Comparison of ENCODE assay signal across 17 cellular contexts in genomic region chr3:141514382-141514781, GRCh38. TPM values are rescaled to one million over a fixed set of nuclear protein-coding genes. Genes with fewer than 3 reads are reported as not detected.
DNase-seq lines count a peak whose midpoint lies in the region; ATAC-seq, FAIRE-seq and TF ChIP-seq lines count a peak whose summit lies in the region.
"Had no signal": no experiment of that assay in that cellular context is flagged by ENCODE, and none has a peak within 500 bp of the region (broad histone marks: within the 10 kb centered on the region; RNA-seq: fewer than 3 reads in every experiment).

No MANE protein-coding gene starts in this region.

- no peak for TF ChIP-seq CTCF in A549 (IDR thresholded peaks at IDR 0.05)
- no peak for TF ChIP-seq CTCF in D721Med (IDR thresholded peaks at IDR 0.05; ENCODE audit: insufficient read depth, missing control alignments)

- DNase-seq in activated CD4-positive, alpha-beta memory T cell treated with anti-CD3 and anti-CD28 coated beads for 36 hours: no peak
- no peak for DNase-seq in activated CD4-positive, alpha-beta memory T cell treated with anti-CD3 and anti-CD28 coated beads, Interleukin-2, amount 10 ng/mL, durations not matched to agents 7 days and 5 days
- no peak for DNase-seq in A549 (ENCODE audit: low read depth in 1 of 2, low spot score in 1 of 2)
- no peak for DNase-seq in D721Med (ENCODE audit: insufficient read length, low spot score)
- DNase-seq in memory B cell (ENCODE audit: low spot score in 2 of 2): no peak
- DNase-seq in activated effector memory CD4-positive, alpha-beta T cell treated with Interleukin-2 at 50 U/mL for 16 hours: no peak
- no peak for DNase-seq in left ventricle myocardium superior
- DNase-seq: DMS79 treated with DMSO at 0.1 percent for 48 hours; H9; MV-4-11; NCI-H1694 treated with DMSO at 0.1 percent for 48 hours; NCI-H748 treated with DMSO at 0.1 percent for 48 hours; NK-92 treated with Interleukin-12 subunit alpha and Interleukin-12 subunit beta, amount 100 ng/mL, for 24 hours; Peyer's patch had no signal

- TF ChIP-seq POLR2A in A549 (IDR thresholded peaks at IDR 0.05; ENCODE audit: low read length): no peak

- peaks cover 52% of the 10 kb centered on the region for H3K4me1 Mint-ChIP-seq in activated CD4-positive, alpha-beta memory T cell treated with anti-CD3 and anti-CD28 coated beads for 36 hours (ENCODE audit: low read depth)
- peaks cover 28% of the 10 kb centered on the region for H3K4me1 Mint-ChIP-seq in activated CD4-positive, alpha-beta memory T cell treated with anti-CD3 and anti-CD28 coated beads, Interleukin-2, amount 10 ng/mL, durations not matched to agents 7 days and 5 days
- H3K4me1 Mint-ChIP-seq in memory B cell: peaks cover 17% of the 10 kb centered on the region
- H3K4me1 Mint-ChIP-seq: H9 had no signal

- ATAC-seq in A549 (no peak), memory B cell (ENCODE audit: low read depth) (no peak), GM21381 (IDR thresholded peaks at IDR 0.05; ENCODE audit: unreplicated experiment) (no peak), left ventricle myocardium superior (no peak)

- FAIRE-seq in A549 (lab: Jason Lieb, UNC) (peak; percentile 59), D721Med (lab: Jason Lieb, UNC) (peak; percentile 16)

- H3K4me3 Mint-ChIP-seq in activated CD4-positive, alpha-beta memory T cell treated with anti-CD3 and anti-CD28 coated beads for 36 hours: no peak overlapping the region
- H3K4me3 Mint-ChIP-seq in activated CD4-positive, alpha-beta memory T cell treated with anti-CD3 and anti-CD28 coated beads, Interleukin-2, amount 10 ng/mL, durations not matched to agents 7 days and 5 days: no peak overlapping the region
- no peak overlapping the region for H3K4me3 Mint-ChIP-seq in memory B cell
- H3K4me3 Mint-ChIP-seq: H9 had no signal

- H3K27ac Mint-ChIP-seq in activated CD4-positive, alpha-beta memory T cell treated with anti-CD3 and anti-CD28 coated beads for 36 hours: peak overlapping the region; percentile 57
- H3K27ac Mint-ChIP-seq in activated CD4-positive, alpha-beta memory T cell treated with anti-CD3 and anti-CD28 coated beads, Interleukin-2, amount 10 ng/mL, durations not matched to agents 7 days and 5 days: no peak overlapping the region
- H3K27ac Mint-ChIP-seq in memory B cell: peak overlapping the region; percentile 29

- POLR2A ChIA-PET in activated CD4-positive, alpha-beta memory T cell treated with anti-CD3 and anti-CD28 coated beads for 36 hours (lab: Charles Lee): interaction anchor here (1.0 to 1.5 kb wide), 5 partner anchors 16 to 42 kb away, joined by 3 to 7 read pairs (median 5); no protein-coding TSS in a partner anchor
- POLR2A ChIA-PET in activated CD4-positive, alpha-beta memory T cell treated with anti-CD3 and anti-CD28 coated beads, Interleukin-2, amount 10 ng/mL, durations not matched to agents 7 days and 5 days (lab: Charles Lee): interaction anchor here (1.1 to 3.1 kb wide), 6 partner anchors 11 to 33 kb away, joined by 3 to 12 read pairs (median 6); partner anchors contain the start of gene RASA2
- POLR2A ChIA-PET in A549 (lab: Yijun Ruan, JAX): interaction anchor here (0.7 to 2.6 kb wide), 2 partner anchors 27 to 283 kb away, joined by 3 to 6 read pairs; partner anchors contain the start of genes PXYLP1 and RASA2

- CTCF ChIA-PET in activated CD4-positive, alpha-beta memory T cell treated with anti-CD3 and anti-CD28 coated beads for 36 hours (lab: Charles Lee): interaction anchor here (0.6 to 2.3 kb wide), 6 partner anchors 9 to 316 kb away, joined by 3 to 15 read pairs (median 5); no protein-coding TSS in a partner anchor
- CTCF ChIA-PET in activated CD4-positive, alpha-beta memory T cell treated with anti-CD3 and anti-CD28 coated beads, Interleukin-2, amount 10 ng/mL, durations not matched to agents 7 days and 5 days (lab: Charles Lee): interaction anchor here (0.8 to 2.7 kb wide), 3 partner anchors 47 to 199 kb away, joined by 4 to 13 read pairs (median 4); no protein-coding TSS in a partner anchor
- CTCF ChIA-PET in A549 (lab: Yijun Ruan, JAX): interaction anchor here (1.2 to 1.9 kb wide), 4 partner anchors 11 to 154 kb away, joined by 3 to 5 read pairs (median 4); no protein-coding TSS in a partner anchor

- intact Hi-C loops in activated CD4-positive, alpha-beta memory T cell treated with anti-CD3 and anti-CD28 coated beads for 36 hours (cut with micrococcal nuclease): loop anchor here (2.0 kb wide), 1 partner anchor 16 kb away; no protein-coding TSS in a partner anchor
- intact Hi-C loops in left ventricle myocardium superior (cut with micrococcal nuclease): no loop called here

- no peak for TF ChIP-seq RAD21 in A549 (conservative IDR thresholded peaks at IDR 0.05 in 1 of 2, IDR thresholded peaks at IDR 0.05 in 1 of 2)

- H3K4me3 ChIP-seq in A549: no peak overlapping the region
- H3K4me3 ChIP-seq: Peyer's patch had no signal

- H3K27me3 Mint-ChIP-seq in activated CD4-positive, alpha-beta memory T cell treated with anti-CD3 and anti-CD28 coated beads for 36 hours: no peaks in the 10 kb centered on the region
- no peaks in the 10 kb centered on the region for H3K27me3 Mint-ChIP-seq in activated CD4-positive, alpha-beta memory T cell treated with anti-CD3 and anti-CD28 coated beads, Interleukin-2, amount 10 ng/mL, durations not matched to agents 7 days and 5 days
- H3K27me3 Mint-ChIP-seq in memory B cell: no peaks in the 10 kb centered on the region

- H3K4me2 ChIP-seq in A549: no peak overlapping the region
- H3K4me2 ChIP-seq: KMS-11 had no signal

- H3K27ac ChIP-seq in A549: no peak overlapping the region
- H3K27ac ChIP-seq: HL-60, KMS-11, Peyer's patch had no signal

- H3K4me1 ChIP-seq in A549: no peaks in the 10 kb centered on the region
- H3K4me1 ChIP-seq: Peyer's patch had no signal

- peaks cover 9% of the 10 kb centered on the region for H3K9me3 Mint-ChIP-seq in activated CD4-positive, alpha-beta memory T cell treated with anti-CD3 and anti-CD28 coated beads for 36 hours
- peaks cover 17% of the 10 kb centered on the region for H3K9me3 Mint-ChIP-seq in activated CD4-positive, alpha-beta memory T cell treated with anti-CD3 and anti-CD28 coated beads, Interleukin-2, amount 10 ng/mL, durations not matched to agents 7 days and 5 days
- H3K9me3 Mint-ChIP-seq in memory B cell: peaks cover 2% of the 10 kb centered on the region
- H3K9me3 Mint-ChIP-seq: H9 had no signal

- peaks cover 60% of the 10 kb centered on the region for H3K36me3 Mint-ChIP-seq in activated CD4-positive, alpha-beta memory T cell treated with anti-CD3 and anti-CD28 coated beads for 36 hours
- peaks cover 92% of the 10 kb centered on the region for H3K36me3 Mint-ChIP-seq in activated CD4-positive, alpha-beta memory T cell treated with anti-CD3 and anti-CD28 coated beads, Interleukin-2, amount 10 ng/mL, durations not matched to agents 7 days and 5 days (ENCODE audit: low read depth)
- peaks cover 37% of the 10 kb centered on the region for H3K36me3 Mint-ChIP-seq in memory B cell

- TF ChIP-seq EP300 in A549 (IDR thresholded peaks at IDR 0.05): no peak

- H3K9me3 ChIP-seq in A549: no peaks in the 10 kb centered on the region
- H3K9me3 ChIP-seq: Peyer's patch had no signal

TF ChIP-seq in A549, 52 proteins besides CTCF, POLR2A, EP300 and RAD21:
- TF ChIP-seq SREBF2 (IDR thresholded peaks at IDR 0.05) (no peak), HDAC2 (IDR thresholded peaks at IDR 0.05) (no peak), NPAS2 (CRISPR knock-in tag; IDR thresholded peaks at IDR 0.05; ENCODE audit: borderline replicate concordance) (no peak)
- TF ChIP-seq, protein P1, sequence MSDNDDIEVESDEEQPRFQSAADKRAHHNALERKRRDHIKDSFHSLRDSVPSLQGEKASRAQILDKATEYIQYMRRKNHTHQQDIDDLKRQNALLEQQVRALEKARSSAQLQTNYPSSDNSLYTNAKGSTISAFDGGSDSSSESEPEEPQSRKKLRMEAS (IDR thresholded peaks at IDR 0.05): no peak

RNA-seq across cellular contexts. Expression of gene RASA2, which starts 27.6 kb away (rescaled TPM):
- total RNA-seq in activated CD4-positive, alpha-beta memory T cell treated with anti-CD3 and anti-CD28 coated beads for 36 hours: 10 to 100 TPM; 34.7 to 35.0 TPM
- 10 to 100 TPM; 53.7 to 54.5 TPM for total RNA-seq in activated CD4-positive, alpha-beta memory T cell treated with anti-CD3 and anti-CD28 coated beads, Interleukin-2, amount 10 ng/mL, durations not matched to agents 7 days and 5 days
- polyA plus RNA-seq in A549 (2011; rRNA removed): 9.2 and 12.0 TPM in 2 replicates
- 2.0 and 2.1 TPM in 2 replicates for polyA plus RNA-seq in A549 (2012; cell fraction: cytosol; rRNA removed)
- polyA plus RNA-seq in A549 (2012; cell fraction: nucleus; rRNA removed): 2.7 and 3.1 TPM in 2 replicates
- 5.0 to 6.8 TPM (median 6.7 TPM) in 3 replicates for polyA plus RNA-seq in A549 (2017; fragmentation: RNase III; extraction: RNeasy Plus Mini Kit Qiagen cat#74134 plus additional on column Dnase treatment)
- polyA minus RNA-seq in A549 (2011; rRNA and poly(A)+ RNA removed): 4.9 and 7.9 TPM in 2 replicates
- total RNA-seq in left ventricle myocardium superior: 5.1 TPM
